22 cellular contexts compared by ENCODE assay signal in the genomic region with DNA sequence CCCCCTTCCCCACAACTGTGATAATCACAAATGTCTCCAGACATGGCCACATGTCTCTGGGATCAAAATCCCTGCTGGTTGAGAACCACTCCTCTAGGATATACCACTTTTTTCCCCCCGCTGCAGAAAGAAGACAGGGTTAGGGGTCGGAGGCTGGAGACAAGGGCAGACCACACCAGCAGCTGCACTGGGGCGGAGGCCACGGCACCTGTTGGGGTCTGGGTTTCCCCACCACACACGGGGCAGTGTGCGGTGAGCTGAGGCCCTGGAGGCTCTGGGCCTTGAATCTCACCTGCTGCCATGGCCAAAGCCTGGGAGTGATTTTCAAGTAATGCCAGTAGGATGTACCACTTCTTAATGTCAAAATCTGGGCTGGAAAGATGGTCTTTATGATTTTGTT.
"Had no signal": no experiment of that assay in that cellular context is flagged by ENCODE, and none has a peak within 500 bp of the region (broad histone marks: within the 10 kb centered on the region; RNA-seq: fewer than 3 reads in every experiment).

No MANE protein-coding gene starts in this region.

- FAIRE-seq: keratinocyte, small intestine, urothelium cell line had no signal

- H3K9me3 ChIP-seq: esophagus muscularis mucosa, gastroesophageal sphincter, left ventricle myocardium inferior, lower lobe of right lung, neutrophil, psoas muscle, sigmoid colon had no signal

- H3K27ac ChIP-seq: epithelial cell of prostate, esophagus muscularis mucosa, gastroesophageal sphincter, left ventricle myocardium inferior, lower lobe of right lung, neutrophil, psoas muscle, sigmoid colon had no signal

- H3K27me3 ChIP-seq: esophagus muscularis mucosa, gastroesophageal sphincter, neutrophil, sigmoid colon had no signal

- H3K4me3 ChIP-seq: esophagus muscularis mucosa, gastroesophageal sphincter, left ventricle myocardium inferior, lower lobe of right lung, psoas muscle, sigmoid colon had no signal

- H3K27me3 Mint-ChIP-seq: memory B cell; naive thymus-derived CD8-positive, alpha-beta T cell; type B pancreatic cell had no signal

- H3K36me3 Mint-ChIP-seq: mesothelial cell of epicardium had no signal

- H3K4me3 Mint-ChIP-seq: immature natural killer cell; memory B cell; mesothelial cell of epicardium; naive thymus-derived CD8-positive, alpha-beta T cell; type B pancreatic cell had no signal

- H3K27ac Mint-ChIP-seq: immature natural killer cell; memory B cell; mesothelial cell of epicardium; naive thymus-derived CD8-positive, alpha-beta T cell; type B pancreatic cell had no signal

- H3K36me3 ChIP-seq: esophagus muscularis mucosa, gastroesophageal sphincter, left ventricle myocardium inferior, lower lobe of right lung, neutrophil, sigmoid colon had no signal

- H3K9me3 Mint-ChIP-seq: immature natural killer cell, memory B cell, mesothelial cell of epicardium had no signal

- H3K4me1 ChIP-seq: lower lobe of right lung, psoas muscle had no signal

- DNase-seq: cortex of kidney; effector memory CD4-positive, alpha-beta T cell; glutamatergic neuron; immature natural killer cell; left ventricle myocardium inferior; lower lobe of right lung; naive thymus-derived CD8-positive, alpha-beta T cell; psoas muscle; retina; sigmoid colon; small intestine; stimulated activated CD4-positive, alpha-beta T cell treated with anti-CD3 and anti-CD28 coated beads, Interleukin-12 subunit alpha, Interleukin-12 subunit beta, amount 100 ng/mL, for 4 hours; stimulated activated naive CD4-positive, alpha-beta T cell treated with Interleukin-2 at 50 U/mL for 16 hours had no signal

- ATAC-seq: gastroesophageal sphincter; lower lobe of right lung; naive thymus-derived CD8-positive, alpha-beta T cell; psoas muscle had no signal
